In the genomic region with DNA sequence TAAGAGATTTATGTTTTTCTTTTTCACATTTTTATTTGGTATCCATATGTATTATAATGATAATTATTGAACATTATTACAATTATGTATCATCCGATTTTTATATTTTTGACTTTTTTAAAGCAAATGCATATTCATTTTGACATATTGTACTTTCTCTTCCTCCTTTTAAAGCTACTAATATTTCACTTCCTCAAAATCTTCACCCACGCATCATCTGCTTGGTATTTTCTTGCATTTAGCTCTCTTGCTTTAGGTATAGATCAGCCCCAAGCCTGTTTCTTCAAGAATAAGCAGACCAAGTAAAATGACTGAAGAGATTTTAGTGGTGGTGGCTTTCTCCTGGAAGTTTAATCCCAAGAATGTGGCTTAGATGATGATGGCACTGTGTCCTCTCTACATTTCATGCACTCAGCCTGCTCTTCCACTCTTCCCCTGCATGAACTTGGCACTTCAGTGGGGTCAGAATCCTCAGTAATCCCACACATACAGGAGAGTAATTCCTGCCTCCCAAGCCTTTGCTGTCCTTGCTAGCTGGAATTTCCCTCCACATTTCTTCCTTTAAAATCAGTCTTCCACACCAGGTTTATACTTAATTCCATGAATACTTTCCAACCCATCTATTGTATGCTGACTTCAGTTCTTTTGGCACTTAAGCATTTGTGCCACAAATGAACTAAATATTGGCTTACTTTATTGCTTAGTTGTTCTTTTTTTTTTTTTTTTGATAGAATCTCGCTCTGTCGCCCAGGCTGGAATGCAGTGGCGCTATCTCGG, we compare ENCODE assay signal across 9 cellular contexts. TPM values are rescaled to one million over a fixed set of nuclear protein-coding genes. Genes with fewer than 3 reads are reported as not detected.
DNase-seq lines count a peak whose midpoint lies in the region; ATAC-seq, FAIRE-seq and TF ChIP-seq lines count a peak whose summit lies in the region.
"Had no signal": no experiment of that assay in that cellular context is flagged by ENCODE, and none has a peak within 500 bp of the region (broad histone marks: within the 10 kb centered on the region; RNA-seq: fewer than 3 reads in every experiment).

No MANE protein-coding gene starts in this region.

- H3K27ac Mint-ChIP-seq in activated T-helper 1 cell treated with anti-CD3 and anti-CD28 coated beads, Interleukin-12 subunit alpha, Interleukin-12 subunit beta, Interleukin-2, Interleukin-4 antibody, amounts not matched to agents 30 ng/mL and 10 ng/mL and 1 ng/mL, durations not matched to agents 14 hours and 24 hours and 36 hours = no peak overlapping the region

- H3K4me3 ChIP-seq in sigmoid colon = no peak overlapping the region

- peak; percentile 77 for FAIRE-seq in GM12892 (lab: Jason Lieb, UNC)

- H3K9me3 Mint-ChIP-seq in activated T-helper 1 cell treated with anti-CD3 and anti-CD28 coated beads, Interleukin-12 subunit alpha, Interleukin-12 subunit beta, Interleukin-2, Interleukin-4 antibody, amounts not matched to agents 30 ng/mL and 10 ng/mL and 1 ng/mL, durations not matched to agents 14 hours and 24 hours and 36 hours = no peaks in the 10 kb centered on the region

- TF ChIP-seq CTCF in sigmoid colon (IDR thresholded peaks at IDR 0.05) = no peak

- intact Hi-C loops in activated T-helper 1 cell treated with anti-CD3 and anti-CD28 coated beads, Interleukin-12 subunit alpha, Interleukin-12 subunit beta, Interleukin-2, Interleukin-4 antibody, amounts not matched to agents 30 ng/mL and 10 ng/mL and 1 ng/mL, durations not matched to agents 14 hours and 24 hours and 36 hours (cut with micrococcal nuclease) = loop anchor here (10.0 kb wide), 1 partner anchor 1716 kb away; the partner anchor contains the start of gene MTCL3
- intact Hi-C loops in sigmoid colon (cut with DNase I) = no loop called here

- TF ChIP-seq POLR2A in GM12892 (IDR thresholded peaks at IDR 0.05; ENCODE audit: low read depth, low read length) (no peak), sigmoid colon (IDR thresholded peaks at IDR 0.05) (no peak)

- H3K4me3 Mint-ChIP-seq in activated T-helper 1 cell treated with anti-CD3 and anti-CD28 coated beads, Interleukin-12 subunit alpha, Interleukin-12 subunit beta, Interleukin-2, Interleukin-4 antibody, amounts not matched to agents 30 ng/mL and 10 ng/mL and 1 ng/mL, durations not matched to agents 14 hours and 24 hours and 36 hours = no peak overlapping the region

- H3K9me3 ChIP-seq in sigmoid colon = no peaks in the 10 kb centered on the region

- ATAC-seq in GM21717 (IDR thresholded peaks at IDR 0.05; ENCODE audit: unreplicated experiment) (peak; percentile 84), HG03571 (IDR thresholded peaks at IDR 0.05; ENCODE audit: unreplicated experiment) (peak; percentile 91)

- H3K36me3 ChIP-seq in sigmoid colon = peaks cover 0 to 6% (median 0%) of the 10 kb centered on the region in 4 donors

- no peaks in the 10 kb centered on the region for H3K27me3 ChIP-seq in sigmoid colon

- H3K27ac ChIP-seq in sigmoid colon = no peak overlapping the region

- CTCF ChIA-PET in HEK293T (lab: Yijun Ruan, JAX) = interaction anchor here (0.9 kb wide), 1 partner anchor 487 kb away, joined by 3 read pairs; no protein-coding TSS in a partner anchor

- H3K36me3 Mint-ChIP-seq in activated T-helper 1 cell treated with anti-CD3 and anti-CD28 coated beads, Interleukin-12 subunit alpha, Interleukin-12 subunit beta, Interleukin-2, Interleukin-4 antibody, amounts not matched to agents 30 ng/mL and 10 ng/mL and 1 ng/mL, durations not matched to agents 14 hours and 24 hours and 36 hours (ENCODE audit: low read depth) = peaks cover 27% of the 10 kb centered on the region

- 81 to 88% methylated on average over 6 of the region's 6 CpGs for WGBS in sigmoid colon, 2 donors

- H3K4me1 Mint-ChIP-seq in activated T-helper 1 cell treated with anti-CD3 and anti-CD28 coated beads, Interleukin-12 subunit alpha, Interleukin-12 subunit beta, Interleukin-2, Interleukin-4 antibody, amounts not matched to agents 30 ng/mL and 10 ng/mL and 1 ng/mL, durations not matched to agents 14 hours and 24 hours and 36 hours (ENCODE audit: low read depth) = peaks cover 57% of the 10 kb centered on the region

- POLR2A ChIA-PET in HEK293T (lab: Yijun Ruan, JAX) = no interaction called here

- H3K4me1 ChIP-seq in sigmoid colon = no peaks in the 10 kb centered on the region

- no peaks in the 10 kb centered on the region for H3K27me3 Mint-ChIP-seq in activated T-helper 1 cell treated with anti-CD3 and anti-CD28 coated beads, Interleukin-12 subunit alpha, Interleukin-12 subunit beta, Interleukin-2, Interleukin-4 antibody, amounts not matched to agents 30 ng/mL and 10 ng/mL and 1 ng/mL, durations not matched to agents 14 hours and 24 hours and 36 hours (ENCODE audit: insufficient read depth)

- no peak for TF ChIP-seq EP300 in sigmoid colon (IDR thresholded peaks at IDR 0.05)

- DNase-seq in GM12892 (ENCODE audit: insufficient read length) (no peak), germinal center (ENCODE audit: low spot score) (peak; percentile 71), sigmoid colon (no peak), HEK293T (ENCODE audit: extremely low spot score) (no peak)
- no peak for DNase-seq in stimulated activated CD8-positive, alpha-beta memory T cell treated with anti-CD3 and anti-CD28 coated beads, Interleukin-4, amount 100 ng/mL, for 48 hours
- DNase-seq in activated T-helper 1 cell treated with anti-CD3 and anti-CD28 coated beads, Interleukin-12 subunit alpha, Interleukin-12 subunit beta, Interleukin-2, Interleukin-4 antibody, amounts not matched to agents 30 ng/mL and 10 ng/mL and 1 ng/mL, durations not matched to agents 14 hours and 24 hours and 36 hours (ENCODE audit: low spot score) = no peak
- DNase-seq: SHP77 had no signal

TF ChIP-seq in HEK293T, 16 proteins besides CTCF, POLR2A, EP300 and RAD21:
- TF ChIP-seq ELF4 (IDR thresholded peaks at IDR 0.05) (no peak), NFRKB (IDR thresholded peaks at IDR 0.05) (no peak), BHLHE40 (IDR thresholded peaks at IDR 0.05; ENCODE audit: borderline replicate concordance) (no peak), L3MBTL2 (conservative IDR thresholded peaks at IDR 0.05) (no peak)

RNA-seq across cellular contexts. Expression of gene NCOA7, which starts 8.2 kb away (rescaled TPM):
- 37.6 TPM for polyA plus RNA-seq in GM12892 (2012; ENCODE audit: missing spikeins)
- 56.1 and 59.3 TPM in 2 replicates for total RNA-seq in activated T-helper 1 cell treated with anti-CD3 and anti-CD28 coated beads, Interleukin-12 subunit alpha, Interleukin-12 subunit beta, Interleukin-2, Interleukin-4 antibody, amounts not matched to agents 30 ng/mL and 10 ng/mL and 1 ng/mL, durations not matched to agents 14 hours and 24 hours and 36 hours
- total RNA-seq in sigmoid colon = 10 to 100 TPM; 21.3 to 28.6 (median 26.3) TPM
- 10 to 100 TPM; 15.6 to 48.3 (median 39.6) TPM for polyA plus RNA-seq in sigmoid colon

RNA-seq across cellular contexts. Expression of gene HEY2, which starts 49.5 kb away (rescaled TPM):
- polyA plus RNA-seq in GM12892 (2012; ENCODE audit: missing spikeins) = not detected
- not detected in 2 replicates for total RNA-seq in activated T-helper 1 cell treated with anti-CD3 and anti-CD28 coated beads, Interleukin-12 subunit alpha, Interleukin-12 subunit beta, Interleukin-2, Interleukin-4 antibody, amounts not matched to agents 30 ng/mL and 10 ng/mL and 1 ng/mL, durations not matched to agents 14 hours and 24 hours and 36 hours
- 1 to 10 TPM; 1.3 to 3.9 (median 2.1) TPM for total RNA-seq in sigmoid colon
- polyA plus RNA-seq in sigmoid colon = 1 to 10 TPM in 1 of 3 donors, not detected in 2; 1.2 TPM
